In the genomic region with DNA sequence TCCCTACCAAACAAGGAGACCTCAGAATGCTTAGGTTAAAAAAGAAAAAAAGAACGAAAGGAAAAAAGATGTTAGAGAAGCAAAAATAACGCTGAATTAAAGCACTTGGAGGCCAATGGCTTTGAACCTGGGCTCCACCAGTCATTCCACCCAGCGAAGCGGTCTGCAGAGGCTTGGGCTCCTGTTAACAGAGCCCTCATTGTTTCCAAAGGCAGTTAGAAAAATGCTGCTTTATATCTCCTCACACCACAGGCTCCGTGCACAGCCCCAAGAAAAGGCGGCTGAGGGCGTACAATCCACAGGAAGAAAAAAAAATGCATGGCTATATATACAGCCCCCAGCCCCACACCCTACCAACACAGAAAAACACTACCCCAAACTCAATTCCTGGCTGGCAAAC, we compare ENCODE assay signal across 24 cellular contexts.
A peak's percentile ranks its signal among the peaks of the same experiment; 100 is the strongest.
DNase-seq lines count a peak whose midpoint lies in the region; ATAC-seq, FAIRE-seq and TF ChIP-seq lines count a peak whose summit lies in the region.
"Had no signal": no experiment of that assay in that cellular context is flagged by ENCODE, and none has a peak within 500 bp of the region (broad histone marks: within the 10 kb centered on the region; RNA-seq: fewer than 3 reads in every experiment).

No MANE protein-coding gene starts in this region.

- H3K4me1 ChIP-seq in OCI-LY1 (ENCODE audit: insufficient read depth, low read length, severe bottlenecking), result peaks cover 100% of the 10 kb centered on the region
- H3K4me1 ChIP-seq: gastroesophageal sphincter, thyroid gland had no signal

- no peak for FAIRE-seq in H54 (lab: Jason Lieb, UNC)
- FAIRE-seq: GM18507, islet of Langerhans, RCC 7860 had no signal

- H3K79me2 ChIP-seq in OCI-LY1 (ENCODE audit: insufficient read depth, low read length), result no peaks in the 10 kb centered on the region

- no peak overlapping the region for H2AFZ ChIP-seq in OCI-LY1 (ENCODE audit: low read length)

- H3F3A ChIP-seq in OCI-LY1 (ENCODE audit: insufficient read depth, low read length), result peaks cover 15% of the 10 kb centered on the region; the same call in 1 of the 2 replicates

- H3K4me2 ChIP-seq in OCI-LY1 (ENCODE audit: low read length), result peak overlapping the region; percentile 69
- H3K4me2 ChIP-seq: BLaER1 had no signal

- no peak for TF ChIP-seq POLR2A in H54 (IDR thresholded peaks at IDR 0.05; ENCODE audit: low read depth, low read length)

- DNase-seq in COLO829 (ENCODE audit: low spot score) (peak; percentile 94), hippocampal formation (lab: John Stamatoyannopoulos, UW) (peak; percentile 7 to 32), pons (ENCODE audit: low spot score) (peak; percentile 89), left lobe of liver (ENCODE audit: low spot score) (no peak), DMS 273 treated with DMSO at 0.1 percent for 48 hours (lab: John Stamatoyannopoulos, UW) (no peak), H54 (ENCODE audit: insufficient read length, low spot score) (no peak)
- DNase-seq: ACHN; activated CD4-positive, CD25-positive, alpha-beta regulatory T cell; activated CD8-positive, alpha-beta memory T cell treated with anti-CD3 and anti-CD28 coated beads, Interleukin-2, amount 10 ng/mL, durations not matched to agents 7 days and 5 days; activated T-cell treated with anti-CD3 and anti-CD28 coated beads, Interleukin-2, amount 50 U/mL, for 48 hours; DMS79; GDM1; HFFc6; NCI-H1694; NCI-H2171 treated with DMSO at 0.1 percent for 48 hours; NCI-H510A treated with DMSO at 0.1 percent for 48 hours; T-helper 1 cell; thyroid gland had no signal

- H3K36me3 ChIP-seq in OCI-LY1 (ENCODE audit: insufficient read depth, low read length), result no peaks in the 10 kb centered on the region
- H3K36me3 ChIP-seq: BLaER1, gastroesophageal sphincter, thyroid gland had no signal

- no peaks in the 10 kb centered on the region for H3K9me3 ChIP-seq in OCI-LY1 (ENCODE audit: low read length)
- H3K9me3 ChIP-seq: BLaER1, gastroesophageal sphincter, thyroid gland had no signal

- H3K4me3 ChIP-seq in OCI-LY1 (ENCODE audit: low read depth, low read length, poor library complexity, severe bottlenecking), result peak overlapping the region; percentile 40
- H3K4me3 ChIP-seq: BLaER1, gastroesophageal sphincter, thyroid gland had no signal

- peak overlapping the region; percentile 99 for H3K27ac ChIP-seq in OCI-LY1 (ENCODE audit: low read depth, low read length, poor library complexity, severe bottlenecking)
- H3K27ac ChIP-seq: BLaER1, gastroesophageal sphincter, thyroid gland had no signal

- peak overlapping the region; percentile 67 for H3K9ac ChIP-seq in OCI-LY1 (ENCODE audit: low read length)
- H3K9ac ChIP-seq: BLaER1 had no signal

- no peaks in the 10 kb centered on the region for H3K9me2 ChIP-seq in OCI-LY1 (ENCODE audit: low read depth, low read length)

- H3K27me3 ChIP-seq in OCI-LY1 (ENCODE audit: insufficient read depth, low read length), result no peaks in the 10 kb centered on the region
- H3K27me3 ChIP-seq: BLaER1, gastroesophageal sphincter, thyroid gland had no signal

- TF ChIP-seq CTCF in OCI-LY1 (IDR thresholded peaks at IDR 0.05; ENCODE audit: low read length), result no peak

- ATAC-seq in left lobe of liver, result no peak
- ATAC-seq: activated CD8-positive, alpha-beta memory T cell treated with anti-CD3 and anti-CD28 coated beads, Interleukin-2, amount 10 ng/mL, durations not matched to agents 7 days and 5 days; gastroesophageal sphincter had no signal

- no peaks in the 10 kb centered on the region for H4K20me1 ChIP-seq in OCI-LY1 (ENCODE audit: insufficient read depth, low read length)
- H4K20me1 ChIP-seq: BLaER1 had no signal

Comparison
In these comparisons a context has a peak if more than half of its experiments do, and no peak if none do; other contexts are left out.
1. DNase-seq: peak in COLO829 (single experiment), hippocampal formation (2 of 2) and pons (single experiment); none in left lobe of liver (single experiment), DMS 273 treated with DMSO at 0.1 percent for 48 hours (single experiment) and H54 (single experiment).